Comparison of ENCODE assay signal across 27 cellular contexts in genomic region chr2:136168605-136169210, GRCh38. TPM values are rescaled to one million over a fixed set of nuclear protein-coding genes. Genes with fewer than 3 reads are reported as not detected.
DNase-seq lines count a peak whose midpoint lies in the region; ATAC-seq and TF ChIP-seq lines count a peak whose summit lies in the region.
"Had no signal": no experiment of that assay in that cellular context is flagged by ENCODE, and none has a peak within 500 bp of the region (broad histone marks: within the 10 kb centered on the region; RNA-seq: fewer than 3 reads in every experiment).

No MANE protein-coding gene starts in this region.

- peak overlapping the region; percentile 50 for H3K27ac ChIP-seq in HL-60 (replicated peaks)
- no peak overlapping the region for H3K27ac ChIP-seq in endodermal cell (ENCODE audit: low read depth, low read length)
- H3K27ac ChIP-seq: BLaER1 treated with 17β-estradiol and CSF1 and Interleukin-3, amounts not matched to agents 10 nM and 100 nM; dorsolateral prefrontal cortex had no signal

- H3K9ac ChIP-seq in endodermal cell (ENCODE audit: extremely low read depth, low read length, poor library complexity, severe bottlenecking), result no peak overlapping the region
- H3K9ac ChIP-seq: BLaER1 treated with 17β-estradiol and CSF1 and Interleukin-3, amounts not matched to agents 10 nM and 100 nM had no signal

- 80 to 87% methylated on average over 2 to 5 of the region's 5 CpGs for WGBS in endodermal cell (ENCODE audit: insufficient coverage in 1 of 2, insufficient read length in 1 of 2), 2 experiments

- TF ChIP-seq CTCF in HL-60 (IDR thresholded peaks at IDR 0.05; ENCODE audit: insufficient read depth, low read length) (no peak), endodermal cell (conservative IDR thresholded peaks at IDR 0.05) (no peak), neural crest cell (conservative IDR thresholded peaks at IDR 0.05) (no peak)

- no peaks in the 10 kb centered on the region for H3K27me3 ChIP-seq in HL-60 (ENCODE audit: insufficient read depth, poor library complexity, severe bottlenecking)
- H3K27me3 ChIP-seq in endodermal cell (ENCODE audit: control insufficient read depth, insufficient read depth, low read length, poor library complexity, severe bottlenecking), result no peaks in the 10 kb centered on the region
- H3K27me3 ChIP-seq: BLaER1 treated with 17β-estradiol and CSF1 and Interleukin-3, amounts not matched to agents 10 nM and 100 nM had no signal

- DNase-seq in HL-60 (ENCODE audit: low read depth in 1 of 2, low spot score in 1 of 2) (peak in 1 of 2 experiments; percentile 89), NOMO-1 treated with DMSO at 0.1 percent for 48 hours (lab: John Stamatoyannopoulos, UW; ENCODE audit: unreplicated experiment) (peak; percentile 88), endodermal cell (no peak), neural crest cell (ENCODE audit: low read depth, low spot score) (no peak), HPDE6-E6E7 (ENCODE audit: extremely low spot score) (no peak), NCI-H345 (lab: John Stamatoyannopoulos, UW) (no peak), HT-29 (ENCODE audit: low spot score) (no peak)
- DNase-seq: activated CD4-positive, alpha-beta memory T cell treated with anti-CD3 and anti-CD28 coated beads, Interleukin-2, amount 10 ng/mL, durations not matched to agents 7 days and 5 days; activated gamma-delta T cell treated with Interleukin-2 at 50 U/mL for 16 hours; activated naive CD8-positive, alpha-beta T cell treated with anti-CD3 and anti-CD28 coated beads, Interleukin-2, amount 50 U/mL, for 24 hours; activated T-cell treated with anti-CD3 and anti-CD28 coated beads for 4 hours; Caco-2; DMS79 treated with DMSO at 0.1 percent for 48 hours; dorsolateral prefrontal cortex; NCI-H1417 treated with DMSO at 0.1 percent for 48 hours; NCI-H2107; NCI-H526; OCI-M1; right cardiac atrium; stimulated activated CD4-positive, alpha-beta T cell treated with anti-CD3 and anti-CD28 coated beads, Interleukin-12 subunit alpha, Interleukin-12 subunit beta, amount 100 ng/mL, for 4 hours; stimulated activated CD4-positive, alpha-beta T cell treated with anti-CD3 and anti-CD28 coated beads, Interleukin-4, amount 100 ng/mL, for 24 hours; stimulated activated naive CD8-positive, alpha-beta T cell treated with anti-CD3 and anti-CD28 coated beads, Interleukin-15, Interleukin-2, amounts not matched to agents 100 U/mL and 50 U/mL, for 24 hours had no signal

- peak overlapping the region; percentile 56 for H3K27ac Mint-ChIP-seq in endodermal cell
- peak overlapping the region; percentile 74 for H3K27ac Mint-ChIP-seq in neural crest cell (ENCODE audit: unreplicated experiment)
- H3K27ac Mint-ChIP-seq: activated CD4-positive, alpha-beta memory T cell treated with anti-CD3 and anti-CD28 coated beads, Interleukin-2, amount 10 ng/mL, durations not matched to agents 7 days and 5 days; activated naive CD8-positive, alpha-beta T cell treated with anti-CD3 and anti-CD28 coated beads, Interleukin-2, amount 50 U/mL, for 24 hours had no signal

- ATAC-seq in HG03108 (IDR thresholded peaks at IDR 0.05; ENCODE audit: unreplicated experiment), result no peak
- ATAC-seq: activated CD4-positive, CD25-positive, alpha-beta regulatory T cell treated with anti-CD3 and anti-CD28 coated beads, Interleukin-2, amount 50 U/mL, for 24 hours; activated naive CD8-positive, alpha-beta T cell treated with anti-CD3 and anti-CD28 coated beads, Interleukin-2, amount 50 U/mL, for 24 hours; stimulated activated naive CD8-positive, alpha-beta T cell treated with anti-CD3 and anti-CD28 coated beads, Interleukin-15, Interleukin-2, amounts not matched to agents 100 U/mL and 50 U/mL, for 24 hours had no signal

- H3K4me1 Mint-ChIP-seq in endodermal cell (peaks cover 29% of the 10 kb centered on the region), neural crest cell (peaks cover 53% of the 10 kb centered on the region)

- H3K36me3 ChIP-seq in endodermal cell (ENCODE audit: control insufficient read depth, insufficient read depth, low read length), result no peaks in the 10 kb centered on the region
- H3K36me3 ChIP-seq: BLaER1 treated with 17β-estradiol and CSF1 and Interleukin-3, amounts not matched to agents 10 nM and 100 nM; HAP-1 had no signal

- peaks cover 8% of the 10 kb centered on the region for H3K4me1 ChIP-seq in endodermal cell (ENCODE audit: control insufficient read depth, insufficient read depth, low read length)
- H3K4me1 ChIP-seq: Caco-2 had no signal

- H3K27me3 Mint-ChIP-seq in endodermal cell (ENCODE audit: insufficient read depth) (no peaks in the 10 kb centered on the region), neural crest cell (ENCODE audit: low read depth) (no peaks in the 10 kb centered on the region)
- H3K27me3 Mint-ChIP-seq: activated naive CD8-positive, alpha-beta T cell treated with anti-CD3 and anti-CD28 coated beads, Interleukin-2, amount 50 U/mL, for 24 hours had no signal

- H3K4me3 ChIP-seq in HL-60 (replicated peaks; ENCODE audit: insufficient read depth, low read length), result no peak overlapping the region
- no peak overlapping the region for H3K4me3 ChIP-seq in endodermal cell (ENCODE audit: low read length)
- H3K4me3 ChIP-seq: BLaER1 treated with 17β-estradiol and CSF1 and Interleukin-3, amounts not matched to agents 10 nM and 100 nM; dorsolateral prefrontal cortex; HAP-1 had no signal

- no peak overlapping the region for H3K4me3 Mint-ChIP-seq in endodermal cell
- H3K4me3 Mint-ChIP-seq in neural crest cell, result no peak overlapping the region
- H3K4me3 Mint-ChIP-seq: activated CD4-positive, alpha-beta memory T cell treated with anti-CD3 and anti-CD28 coated beads, Interleukin-2, amount 10 ng/mL, durations not matched to agents 7 days and 5 days; activated naive CD8-positive, alpha-beta T cell treated with anti-CD3 and anti-CD28 coated beads, Interleukin-2, amount 50 U/mL, for 24 hours had no signal

- H3K9me3 Mint-ChIP-seq in endodermal cell, result no peaks in the 10 kb centered on the region
- peaks cover 3% of the 10 kb centered on the region for H3K9me3 Mint-ChIP-seq in neural crest cell
- H3K9me3 Mint-ChIP-seq: activated naive CD8-positive, alpha-beta T cell treated with anti-CD3 and anti-CD28 coated beads, Interleukin-2, amount 50 U/mL, for 24 hours had no signal

- H3K36me3 Mint-ChIP-seq in endodermal cell (ENCODE audit: low read depth), result no peaks in the 10 kb centered on the region
- H3K36me3 Mint-ChIP-seq in neural crest cell (ENCODE audit: low read depth), result no peaks in the 10 kb centered on the region

- no peaks in the 10 kb centered on the region for H3K9me3 ChIP-seq in endodermal cell (ENCODE audit: control insufficient read depth, low read length)
- H3K9me3 ChIP-seq: Caco-2, HAP-1 had no signal

RNA-seq across cellular contexts. Expression of gene CXCR4, which starts 50.8 kb away (rescaled TPM):
- 100 to 1,000 TPM; 287 to 454 TPM for total RNA-seq in endodermal cell
- 303 TPM for polyA plus RNA-seq in endodermal cell (2013, experiment 1 of 2)
- 293 TPM for polyA plus RNA-seq in endodermal cell (2013, experiment 2 of 2)
- 37.5 and 39.5 TPM in 2 replicates for total RNA-seq in neural crest cell
- 4.9 and 5.4 TPM in 2 replicates for total RNA-seq in HT-29 (2014; rRNA removed; shearing (Covaris generic))
- total RNA-seq: osteocyte had no signal
